ENCODE assay signal across 8 cellular contexts in genomic region chr15:84023636-84024035, GRCh38.
A peak's percentile ranks its signal among the peaks of the same experiment; 100 is the strongest.
DNase-seq lines count a peak whose midpoint lies in the region; ATAC-seq and TF ChIP-seq lines count a peak whose summit lies in the region.

No MANE protein-coding gene starts in this region.

- H3K4me3 ChIP-seq in NT2/D1 (ENCODE audit: insufficient read length, low read depth): no peak overlapping the region
- no peak overlapping the region for H3K4me3 ChIP-seq in gastrocnemius medialis

- H3K4me3 Mint-ChIP-seq in activated CD4-positive, alpha-beta T cell treated with anti-CD3 and anti-CD28 coated beads, Interleukin-2, amount 10 ng/mL, durations not matched to agents 7 days and 5 days: no peak overlapping the region
- H3K4me3 Mint-ChIP-seq in endothelial cell (ENCODE audit: unreplicated experiment): no peak overlapping the region

- no peaks in the 10 kb centered on the region for H3K4me1 Mint-ChIP-seq in activated CD4-positive, alpha-beta T cell treated with anti-CD3 and anti-CD28 coated beads, Interleukin-2, amount 10 ng/mL, durations not matched to agents 7 days and 5 days
- H3K4me1 Mint-ChIP-seq in endothelial cell (ENCODE audit: unreplicated experiment): no peaks in the 10 kb centered on the region

- no peaks in the 10 kb centered on the region for H3K9me3 Mint-ChIP-seq in activated CD4-positive, alpha-beta T cell treated with anti-CD3 and anti-CD28 coated beads, Interleukin-2, amount 10 ng/mL, durations not matched to agents 7 days and 5 days
- H3K9me3 Mint-ChIP-seq in endothelial cell (ENCODE audit: unreplicated experiment): no peaks in the 10 kb centered on the region

- POLR2A ChIA-PET in activated CD4-positive, alpha-beta T cell treated with anti-CD3 and anti-CD28 coated beads, Interleukin-2, amount 10 ng/mL, durations not matched to agents 7 days and 5 days (lab: Charles Lee): no interaction called here

- no peak overlapping the region for H3K27ac Mint-ChIP-seq in activated CD4-positive, alpha-beta T cell treated with anti-CD3 and anti-CD28 coated beads, Interleukin-2, amount 10 ng/mL, durations not matched to agents 7 days and 5 days
- no peak overlapping the region for H3K27ac Mint-ChIP-seq in endothelial cell (ENCODE audit: unreplicated experiment)

- no peak for TF ChIP-seq POLR2A in gastrocnemius medialis (IDR thresholded peaks at IDR 0.05)

- no peak overlapping the region for H3K9ac ChIP-seq in NT2/D1 (ENCODE audit: insufficient read length, low read depth)

- in situ Hi-C loops in gastrocnemius medialis (cut with MboI; ENCODE audit: low sequenced_read_pairs in 4 of 4): loop anchor here in 1 of 4 donors (10.0 kb wide), 1 partner anchor 459 kb away; no protein-coding TSS in a partner anchor

- no peak overlapping the region for H3K27ac ChIP-seq in gastrocnemius medialis

- H3K9me3 ChIP-seq in NT2/D1 (ENCODE audit: insufficient read depth, low read length): peaks cover 4% of the 10 kb centered on the region; the same call in 1 of the 2 replicates
- no peaks in the 10 kb centered on the region for H3K9me3 ChIP-seq in gastrocnemius medialis

- CTCF ChIA-PET in activated CD4-positive, alpha-beta T cell treated with anti-CD3 and anti-CD28 coated beads, Interleukin-2, amount 10 ng/mL, durations not matched to agents 7 days and 5 days (lab: Charles Lee): no interaction called here

- TF ChIP-seq CTCF in endothelial cell (IDR thresholded peaks at IDR 0.05; ENCODE audit: unreplicated experiment) (peak; percentile 67), gastrocnemius medialis (IDR thresholded peaks at IDR 0.05 in 4 of 5, conservative IDR thresholded peaks at IDR 0.05 in 1 of 5) (peak in 4 of 5 experiments; percentile 24 to 47 (median 37))

- no peaks in the 10 kb centered on the region for H3K36me3 Mint-ChIP-seq in activated CD4-positive, alpha-beta T cell treated with anti-CD3 and anti-CD28 coated beads, Interleukin-2, amount 10 ng/mL, durations not matched to agents 7 days and 5 days (ENCODE audit: low read depth)
- no peaks in the 10 kb centered on the region for H3K36me3 Mint-ChIP-seq in endothelial cell (ENCODE audit: low read depth, unreplicated experiment)

- H3K4me1 ChIP-seq in NT2/D1 (ENCODE audit: insufficient read depth, insufficient read length): no peaks in the 10 kb centered on the region
- H3K4me1 ChIP-seq in gastrocnemius medialis: no peaks in the 10 kb centered on the region

- DNase-seq in activated CD4-positive, alpha-beta T cell treated with anti-CD3 and anti-CD28 coated beads, Interleukin-2, amount 10 ng/mL, durations not matched to agents 7 days and 5 days: peak; percentile 25
- no peak for DNase-seq in activated CD4-positive, alpha-beta T cell treated with anti-CD3 and anti-CD28 coated beads for 1 hour
- DNase-seq in NT2/D1 (ENCODE audit: low read depth, low spot score) (peak; percentile 36), endothelial cell (ENCODE audit: low spot score) (peak; percentile 33), gastrocnemius medialis (no peak), D341Med (ENCODE audit: low spot score) (no peak), globus pallidus (ENCODE audit: low spot score) (no peak), NCI-H1436 treated with DMSO at 0.1 percent for 48 hours (lab: John Stamatoyannopoulos, UW) (no peak)

- H3K36me3 ChIP-seq in NT2/D1 (ENCODE audit: insufficient read depth, insufficient read length, low read length) (no peaks in the 10 kb centered on the region), gastrocnemius medialis (no peaks in the 10 kb centered on the region)

- intact Hi-C loops in gastrocnemius medialis (cut with DNase I; ENCODE audit: low total_unique reads): loop anchor here (5.0 to 10.0 kb wide), 2 partner anchors 289 to 456 kb away; no protein-coding TSS in a partner anchor

- no peak for ATAC-seq in gastrocnemius medialis

- H3K27me3 ChIP-seq in NT2/D1 (ENCODE audit: insufficient read depth, insufficient read length): no peaks in the 10 kb centered on the region
- H3K27me3 ChIP-seq in gastrocnemius medialis: no peaks in the 10 kb centered on the region

- peaks cover 2% of the 10 kb centered on the region for H3K27me3 Mint-ChIP-seq in activated CD4-positive, alpha-beta T cell treated with anti-CD3 and anti-CD28 coated beads, Interleukin-2, amount 10 ng/mL, durations not matched to agents 7 days and 5 days
- no peaks in the 10 kb centered on the region for H3K27me3 Mint-ChIP-seq in endothelial cell (ENCODE audit: unreplicated experiment)

Comparison
In these comparisons a context has a peak if more than half of its experiments do, and no peak if none do; other contexts are left out.
1. DNase-seq: peak in activated CD4-positive, alpha-beta T cell treated with anti-CD3 and anti-CD28 coated beads, Interleukin-2, amount 10 ng/mL, durations not matched to agents 7 days and 5 days (single experiment), NT2/D1 (single experiment) and endothelial cell (single experiment); none in activated CD4-positive, alpha-beta T cell treated with anti-CD3 and anti-CD28 coated beads for 1 hour (single experiment), gastrocnemius medialis (0 of 2), D341Med (single experiment), globus pallidus (single experiment) and NCI-H1436 treated with DMSO at 0.1 percent for 48 hours (single experiment).